In genomic region chr5:172147857-172148256, GRCh38 we compare ENCODE assay signal across 20 cellular contexts. TPM values are rescaled to one million over a fixed set of nuclear protein-coding genes. Genes with fewer than 3 reads are reported as not detected.
DNase-seq lines count a peak whose midpoint lies in the region; ATAC-seq and TF ChIP-seq lines count a peak whose summit lies in the region.
"Had no signal": no experiment of that assay in that cellular context is flagged by ENCODE, and none has a peak within 500 bp of the region (broad histone marks: within the 10 kb centered on the region; RNA-seq: fewer than 3 reads in every experiment).

No MANE protein-coding gene starts in this region.

- in situ Hi-C loops in IMR-90 (cut with MboI; ENCODE audit: low sequenced_read_pairs) (no loop called here), G401 (cut with HindIII; ENCODE audit: low sequenced_read_pairs) (no loop called here)

- peaks cover 32 to 78% of the 10 kb centered on the region in 2 experiments for H3K79me1 ChIP-seq in IMR-90 (ENCODE audit: low read depth in 1 of 2, low read length in 2 of 2)

- dilution Hi-C loops in IMR-90 (cut with HindIII; ENCODE audit: low sequenced_read_pairs, unreplicated experiment) = no loop called here

- H3K4me3 ChIP-seq in CD4-positive, CD25-positive, alpha-beta regulatory T cell (ENCODE audit: low read depth, low read length) = no peak overlapping the region
- H3K4me3 ChIP-seq in IMR-90 (ENCODE audit: insufficient read depth, low read depth, low read length) (no peak overlapping the region), testis (no peak overlapping the region)
- H3K4me3 ChIP-seq: body of pancreas had no signal

- no peak overlapping the region; the same call in 1 of the 2 replicates for H2BK20ac ChIP-seq in IMR-90 (ENCODE audit: low read depth, low read length)

- peaks cover 12% of the 10 kb centered on the region; the same call in 1 of the 2 replicates for H3K9me1 ChIP-seq in IMR-90 (ENCODE audit: insufficient read depth, low read length)

- no peaks in the 10 kb centered on the region for H3K27me3 Mint-ChIP-seq in CD4-positive, CD25-positive, alpha-beta regulatory T cell
- H3K27me3 Mint-ChIP-seq in central memory CD8-positive, alpha-beta T cell = no peaks in the 10 kb centered on the region
- H3K27me3 Mint-ChIP-seq in naive thymus-derived CD8-positive, alpha-beta T cell = no peaks in the 10 kb centered on the region

- H3K9ac ChIP-seq in IMR-90 (ENCODE audit: low read depth, low read length) = no peak overlapping the region

- no peak overlapping the region for H3K4me2 ChIP-seq in IMR-90 (ENCODE audit: low read depth, low read length)

- H3K27me3 ChIP-seq in CD4-positive, CD25-positive, alpha-beta regulatory T cell (ENCODE audit: control insufficient read depth, insufficient read depth, low read length) = no peaks in the 10 kb centered on the region
- H3K27me3 ChIP-seq in IMR-90 (ENCODE audit: control insufficient read depth, insufficient read depth, low read length) (no peaks in the 10 kb centered on the region), testis (no peaks in the 10 kb centered on the region)
- H3K27me3 ChIP-seq: body of pancreas had no signal

- no peak overlapping the region for H2BK5ac ChIP-seq in IMR-90 (ENCODE audit: low read depth, low read length, poor library complexity, severe bottlenecking)

- no peak overlapping the region for H3K18ac ChIP-seq in IMR-90 (ENCODE audit: low read depth, low read length)

- H2AK9ac ChIP-seq in IMR-90 (replicated peaks; ENCODE audit: low read depth, low read length, poor library complexity) = peak overlapping the region; percentile 3

- peak overlapping the region in 2 of 4 donors; percentile 41 to 69 for H3K4me3 Mint-ChIP-seq in CD4-positive, CD25-positive, alpha-beta regulatory T cell
- peak overlapping the region; percentile 59 for H3K4me3 Mint-ChIP-seq in central memory CD8-positive, alpha-beta T cell
- peak overlapping the region in 3 of 10 donors; percentile 34 to 48 (median 39) for H3K4me3 Mint-ChIP-seq in naive thymus-derived CD8-positive, alpha-beta T cell
- H3K4me3 Mint-ChIP-seq: T-helper 2 cell treated with Interferon-gamma antibody and Interleukin-4, amounts not matched to agents 5 μg/mL and 100 μg/mL, for 36 hours had no signal

- H3K27ac Mint-ChIP-seq in CD4-positive, CD25-positive, alpha-beta regulatory T cell = peak overlapping the region; percentile 56 to 92 (median 65)
- H3K27ac Mint-ChIP-seq in central memory CD8-positive, alpha-beta T cell (ENCODE audit: low read depth) = peak overlapping the region; percentile 87
- peak overlapping the region; percentile 63 to 98 (median 84) for H3K27ac Mint-ChIP-seq in naive thymus-derived CD8-positive, alpha-beta T cell
- H3K27ac Mint-ChIP-seq: activated T-helper 2 cell treated with anti-CD3 and anti-CD28 coated beads, Interferon-gamma antibody, Interleukin-2, Interleukin-4, amounts not matched to agents 10 μg/mL and 5 μg/mL and 100 μg/mL, durations not matched to agents 14 hours and 24 hours and 36 hours; T-helper 2 cell treated with Interferon-gamma antibody and Interleukin-4, amounts not matched to agents 5 μg/mL and 100 μg/mL, for 36 hours had no signal

- peaks cover 33% of the 10 kb centered on the region for H4K20me1 ChIP-seq in IMR-90 (ENCODE audit: insufficient read depth, low read length)

- H3K9me3 Mint-ChIP-seq in CD4-positive, CD25-positive, alpha-beta regulatory T cell = no peaks in the 10 kb centered on the region
- no peaks in the 10 kb centered on the region for H3K9me3 Mint-ChIP-seq in central memory CD8-positive, alpha-beta T cell
- H3K9me3 Mint-ChIP-seq in naive thymus-derived CD8-positive, alpha-beta T cell = no peaks in the 10 kb centered on the region
- H3K9me3 Mint-ChIP-seq: activated T-helper 2 cell treated with anti-CD3 and anti-CD28 coated beads, Interferon-gamma antibody, Interleukin-2, Interleukin-4, amounts not matched to agents 10 μg/mL and 5 μg/mL and 100 μg/mL, durations not matched to agents 14 hours and 24 hours and 36 hours; T-helper 2 cell treated with Interferon-gamma antibody and Interleukin-4, amounts not matched to agents 5 μg/mL and 100 μg/mL, for 36 hours had no signal

- H4K8ac ChIP-seq in IMR-90 (ENCODE audit: low read depth in 2 of 2, low read length in 2 of 2) = no peak overlapping the region

- peaks cover 29% of the 10 kb centered on the region for H3K36me3 Mint-ChIP-seq in CD4-positive, CD25-positive, alpha-beta regulatory T cell
- peaks cover 62% of the 10 kb centered on the region for H3K36me3 Mint-ChIP-seq in central memory CD8-positive, alpha-beta T cell (ENCODE audit: insufficient read depth)
- peaks cover 0 to 79% (median 9%) of the 10 kb centered on the region in 3 donors for H3K36me3 Mint-ChIP-seq in naive thymus-derived CD8-positive, alpha-beta T cell

- no TSS peak for BruUV-seq in IMR-90 (replicated peaks; lab: Mats Ljungman, UMichigan)

- no peaks in the 10 kb centered on the region for H3K9me3 ChIP-seq in CD4-positive, CD25-positive, alpha-beta regulatory T cell (ENCODE audit: control insufficient read depth in 2 of 2, low read length in 2 of 2)
- H3K9me3 ChIP-seq in IMR-90 (ENCODE audit: control insufficient read depth, insufficient read depth, low read length) (no peaks in the 10 kb centered on the region), testis (no peaks in the 10 kb centered on the region)
- H3K9me3 ChIP-seq: body of pancreas had no signal

- intact Hi-C loops in IMR-90 (cut with micrococcal nuclease) = no loop called here
- intact Hi-C loops in testis (cut with DNase I; ENCODE audit: low total_unique reads) = no loop called here

- H2AK5ac ChIP-seq in IMR-90 (ENCODE audit: low read depth, low read length) = peak overlapping the region; percentile 70; the same call in 1 of the 2 replicates

- no peak overlapping the region for H2AFZ ChIP-seq in IMR-90 (replicated peaks; ENCODE audit: low read length, poor library complexity)

- peaks cover 80% of the 10 kb centered on the region for H3K4me1 ChIP-seq in CD4-positive, CD25-positive, alpha-beta regulatory T cell (ENCODE audit: control insufficient read depth, insufficient read depth, low read length, poor library complexity, severe bottlenecking)
- H3K4me1 ChIP-seq in IMR-90 (ENCODE audit: control insufficient read depth, insufficient read depth, low read length) (peaks cover 21% of the 10 kb centered on the region), testis (peaks cover 49% of the 10 kb centered on the region)

- TF ChIP-seq CTCF in IMR-90 (conservative IDR thresholded peaks at IDR 0.05; ENCODE audit: low read depth, low read length) (no peak), testis (IDR thresholded peaks at IDR 0.05) (no peak)

- TF ChIP-seq POLR2A in IMR-90 (IDR thresholded peaks at IDR 0.05; ENCODE audit: low read depth, low read length) (no peak), testis (IDR thresholded peaks at IDR 0.05) (no peak)

- H3K4me1 Mint-ChIP-seq in CD4-positive, CD25-positive, alpha-beta regulatory T cell = peaks cover 27 to 94% (median 59%) of the 10 kb centered on the region in 4 donors
- peaks cover 74% of the 10 kb centered on the region for H3K4me1 Mint-ChIP-seq in central memory CD8-positive, alpha-beta T cell
- H3K4me1 Mint-ChIP-seq in naive thymus-derived CD8-positive, alpha-beta T cell = peaks cover 39 to 97% (median 90%) of the 10 kb centered on the region in 4 donors

- peaks cover 72% of the 10 kb centered on the region for H3K36me3 ChIP-seq in CD4-positive, CD25-positive, alpha-beta regulatory T cell (ENCODE audit: control insufficient read depth, insufficient read depth, low read length)
- H3K36me3 ChIP-seq in IMR-90 (ENCODE audit: control insufficient read depth, insufficient read depth, low read length) = peaks cover 8% of the 10 kb centered on the region
- no peaks in the 10 kb centered on the region for H3K36me3 ChIP-seq in testis (ENCODE audit: low read depth, missing control alignments)

- ATAC-seq in CD4-positive, CD25-positive, alpha-beta regulatory T cell (ENCODE audit: low read depth in 2 of 2) = no peak
- no peak for ATAC-seq in IMR-90 (ENCODE audit: low read depth)
- no peak for ATAC-seq in central memory CD8-positive, alpha-beta T cell (replicated peaks; ENCODE audit: extremely low read depth, poor library complexity, severe bottlenecking)
- no peak for ATAC-seq in naive thymus-derived CD8-positive, alpha-beta T cell
- no peak for ATAC-seq in GM19023 (IDR thresholded peaks at IDR 0.05; ENCODE audit: unreplicated experiment)
- ATAC-seq: body of pancreas had no signal

- H3K27ac ChIP-seq in CD4-positive, CD25-positive, alpha-beta regulatory T cell (ENCODE audit: insufficient read depth, low read length, poor library complexity, severe bottlenecking) = peak overlapping the region; percentile 25
- H3K27ac ChIP-seq in IMR-90 (ENCODE audit: insufficient read depth, low read length) = no peak overlapping the region
- H3K27ac ChIP-seq in testis = no peak overlapping the region
- H3K27ac ChIP-seq: body of pancreas had no signal

- no peak overlapping the region for H3K14ac ChIP-seq in IMR-90 (replicated peaks; ENCODE audit: low read depth, low read length)

- H2BK120ac ChIP-seq in IMR-90 (ENCODE audit: low read depth, low read length) = no peak overlapping the region

- 73% methylated on average over 3 of the region's 10 CpGs; no CpG with 5 or more reads in 1 of the 2 experiments for WGBS in IMR-90 (ENCODE audit: extremely low coverage in 2 of 2, insufficient read length in 1 of 2), 2 experiments
- WGBS in testis, 2 donors = 78 to 87% methylated on average over 10 of the region's 10 CpGs

- no peak overlapping the region for H3K56ac ChIP-seq in IMR-90 (ENCODE audit: extremely low read depth, insufficient read depth, low read length)

- POLR2A ChIA-PET in IMR-90 (lab: Charles Lee; ENCODE audit: unreplicated experiment) = no interaction called here
- POLR2A ChIA-PET in naive thymus-derived CD8-positive, alpha-beta T cell (lab: Charles Lee) = interaction anchor here (0.7 to 1.2 kb wide), 2 partner anchors 20 to 760 kb away, joined by 3 read pairs; no protein-coding TSS in a partner anchor

- CTCF ChIA-PET in IMR-90 (lab: Yijun Ruan, JAX) = no interaction called here

- H4K91ac ChIP-seq in IMR-90 (ENCODE audit: insufficient read depth, low read depth, low read length) = no peak overlapping the region

- no peak overlapping the region for H2BK15ac ChIP-seq in IMR-90 (ENCODE audit: low read depth, low read length)

- no peak overlapping the region for H4K5ac ChIP-seq in IMR-90 (ENCODE audit: low read depth, low read length)

- H3K4ac ChIP-seq in IMR-90 (ENCODE audit: low read depth, low read length) = no peak overlapping the region; the same call in 1 of the 2 replicates

- no peak for TF ChIP-seq RAD21 in IMR-90 (IDR thresholded peaks at IDR 0.05; ENCODE audit: low read length)

- H3K23ac ChIP-seq in IMR-90 (ENCODE audit: low read depth, low read length) = no peak overlapping the region

- DNase-seq in CD4-positive, CD25-positive, alpha-beta regulatory T cell = no peak
- DNase-seq in IMR-90 = no peak
- DNase-seq in central memory CD8-positive, alpha-beta T cell (ENCODE audit: low spot score in 2 of 2) = peak in 1 of 2 donors; percentile 24
- no peak for DNase-seq in naive thymus-derived CD8-positive, alpha-beta T cell
- no peak for DNase-seq in NK-92 (lab: John Stamatoyannopoulos, UW; ENCODE audit: unreplicated experiment)
- no peak for DNase-seq in G401 (ENCODE audit: low spot score)
- no peak for DNase-seq in testis
- DNase-seq: body of pancreas, DMS79 treated with DMSO at 0.1 percent for 48 hours, NCI-H1417 treated with DMSO at 0.1 percent for 48 hours, SHP77 treated with DMSO at 0.1 percent for 48 hours had no signal

RNA-seq across cellular contexts. Expression of gene STK10, which starts 40.2 kb away (rescaled TPM):
- total RNA-seq in CD4-positive, CD25-positive, alpha-beta regulatory T cell = 533 TPM
- 10 to 100 TPM; 71.2 to 77.2 (median 74.1) TPM for polyA plus RNA-seq in CD4-positive, CD25-positive, alpha-beta regulatory T cell
- total RNA-seq in IMR-90 (2012; rRNA removed) = 15.4 and 16.4 TPM in 2 replicates
- 17.8 and 18.5 TPM in 2 replicates for polyA plus RNA-seq in IMR-90 (2012; rRNA removed)
- 8.9 and 15.5 TPM in 2 replicates for polyA plus RNA-seq in IMR-90 (2012; cell fraction: cytosol; rRNA removed)
- 49.7 and 83.4 TPM in 2 replicates for polyA plus RNA-seq in IMR-90 (2012; cell fraction: nucleus; rRNA removed; ENCODE audit: low replicate concordance)
- total RNA-seq in naive thymus-derived CD8-positive, alpha-beta T cell = 100 to 1,000 TPM; 351 to 360 TPM
- 100 to 1,000 TPM in 1 of 3 donors, 10 to 100 TPM in 2; 44.6 to 128 (median 62.1) TPM for polyA plus RNA-seq in naive thymus-derived CD8-positive, alpha-beta T cell
- total RNA-seq in G401 (2014; rRNA removed; shearing (Covaris generic)) = 14.2 and 17.0 TPM in 2 replicates
- 100 to 1,000 TPM; 142 to 148 TPM for total RNA-seq in testis
- 48.8 TPM for polyA plus RNA-seq in testis (ENCODE audit: insufficient read depth, low read depth, low replicate concordance)

RNA-seq across cellular contexts. Expression of gene EFCAB9, which starts 46.1 kb away (rescaled TPM):
- not detected for total RNA-seq in CD4-positive, CD25-positive, alpha-beta regulatory T cell
- polyA plus RNA-seq in CD4-positive, CD25-positive, alpha-beta regulatory T cell = not detected
- total RNA-seq in IMR-90 (2012; rRNA removed) (not detected in 2 replicates), testis (1 to 10 TPM; 5.5 to 5.7 TPM)
- polyA plus RNA-seq in IMR-90 (2012; rRNA removed) (not detected in 2 replicates), testis (ENCODE audit: insufficient read depth, low read depth, low replicate concordance) (11.7 TPM)
- polyA plus RNA-seq in IMR-90 (2012; cell fraction: cytosol; rRNA removed) = not detected in 2 replicates
- not detected in 2 replicates for polyA plus RNA-seq in IMR-90 (2012; cell fraction: nucleus; rRNA removed; ENCODE audit: low replicate concordance)
- total RNA-seq in naive thymus-derived CD8-positive, alpha-beta T cell = not detected
- not detected for polyA plus RNA-seq in naive thymus-derived CD8-positive, alpha-beta T cell
- not detected in 2 replicates for total RNA-seq in G401 (2014; rRNA removed; shearing (Covaris generic))
- total RNA-seq: activated T-helper 2 cell treated with anti-CD3 and anti-CD28 coated beads, Interferon-gamma antibody, Interleukin-2, Interleukin-4, amounts not matched to agents 10 μg/mL and 5 μg/mL and 100 μg/mL, durations not matched to agents 14 hours and 24 hours and 36 hours; body of pancreas; LHCN-M2; liver; renal cortical epithelial cell had no signal
- polyA plus RNA-seq: BJ, liver, neural cell, thymus had no signal
